ENCODE assay signal across 1 cellular context in the genomic region with DNA sequence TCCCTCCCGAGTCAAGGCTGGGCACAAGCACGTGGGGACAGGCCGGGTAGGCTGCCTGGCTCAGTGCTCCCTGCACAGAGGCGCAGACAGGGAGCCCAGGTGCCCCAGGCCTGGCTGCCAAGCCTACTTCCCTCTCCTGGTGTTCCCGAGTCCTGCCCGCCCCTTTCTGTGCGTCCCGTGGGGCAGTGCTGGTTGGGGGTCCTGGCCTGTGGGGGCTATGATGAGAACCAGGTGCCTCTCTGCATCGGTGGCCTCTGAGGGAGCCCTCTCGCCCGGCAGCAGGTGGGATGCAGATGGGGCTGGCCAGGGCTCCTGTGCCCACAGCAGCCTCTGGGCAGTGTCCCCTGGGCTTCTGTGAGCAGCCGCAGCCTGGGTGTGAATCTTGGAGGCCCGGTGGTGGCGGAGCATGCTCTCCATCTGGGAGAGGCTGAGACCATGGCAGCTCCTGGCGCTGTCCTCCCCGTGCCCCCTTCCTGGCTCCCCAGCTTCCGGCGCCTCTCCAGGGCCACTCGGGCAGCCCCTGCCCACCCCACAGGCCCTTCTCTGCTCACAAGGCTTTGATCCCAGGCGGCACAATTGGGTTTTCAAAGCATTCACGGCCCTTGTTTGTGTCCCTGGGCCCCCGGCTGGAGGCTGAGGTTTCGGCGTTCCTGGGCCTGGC.
A peak's percentile ranks its signal among the peaks of the same experiment; 100 is the strongest.
TF ChIP-seq lines count a peak whose summit lies in the region.

No MANE protein-coding gene starts in this region.

TF ChIP-seq in HepG2, 621 proteins besides CTCF, POLR2A, EP300 and RAD21 (continued from another document and continues in another):
- TF ChIP-seq, protein P1, sequence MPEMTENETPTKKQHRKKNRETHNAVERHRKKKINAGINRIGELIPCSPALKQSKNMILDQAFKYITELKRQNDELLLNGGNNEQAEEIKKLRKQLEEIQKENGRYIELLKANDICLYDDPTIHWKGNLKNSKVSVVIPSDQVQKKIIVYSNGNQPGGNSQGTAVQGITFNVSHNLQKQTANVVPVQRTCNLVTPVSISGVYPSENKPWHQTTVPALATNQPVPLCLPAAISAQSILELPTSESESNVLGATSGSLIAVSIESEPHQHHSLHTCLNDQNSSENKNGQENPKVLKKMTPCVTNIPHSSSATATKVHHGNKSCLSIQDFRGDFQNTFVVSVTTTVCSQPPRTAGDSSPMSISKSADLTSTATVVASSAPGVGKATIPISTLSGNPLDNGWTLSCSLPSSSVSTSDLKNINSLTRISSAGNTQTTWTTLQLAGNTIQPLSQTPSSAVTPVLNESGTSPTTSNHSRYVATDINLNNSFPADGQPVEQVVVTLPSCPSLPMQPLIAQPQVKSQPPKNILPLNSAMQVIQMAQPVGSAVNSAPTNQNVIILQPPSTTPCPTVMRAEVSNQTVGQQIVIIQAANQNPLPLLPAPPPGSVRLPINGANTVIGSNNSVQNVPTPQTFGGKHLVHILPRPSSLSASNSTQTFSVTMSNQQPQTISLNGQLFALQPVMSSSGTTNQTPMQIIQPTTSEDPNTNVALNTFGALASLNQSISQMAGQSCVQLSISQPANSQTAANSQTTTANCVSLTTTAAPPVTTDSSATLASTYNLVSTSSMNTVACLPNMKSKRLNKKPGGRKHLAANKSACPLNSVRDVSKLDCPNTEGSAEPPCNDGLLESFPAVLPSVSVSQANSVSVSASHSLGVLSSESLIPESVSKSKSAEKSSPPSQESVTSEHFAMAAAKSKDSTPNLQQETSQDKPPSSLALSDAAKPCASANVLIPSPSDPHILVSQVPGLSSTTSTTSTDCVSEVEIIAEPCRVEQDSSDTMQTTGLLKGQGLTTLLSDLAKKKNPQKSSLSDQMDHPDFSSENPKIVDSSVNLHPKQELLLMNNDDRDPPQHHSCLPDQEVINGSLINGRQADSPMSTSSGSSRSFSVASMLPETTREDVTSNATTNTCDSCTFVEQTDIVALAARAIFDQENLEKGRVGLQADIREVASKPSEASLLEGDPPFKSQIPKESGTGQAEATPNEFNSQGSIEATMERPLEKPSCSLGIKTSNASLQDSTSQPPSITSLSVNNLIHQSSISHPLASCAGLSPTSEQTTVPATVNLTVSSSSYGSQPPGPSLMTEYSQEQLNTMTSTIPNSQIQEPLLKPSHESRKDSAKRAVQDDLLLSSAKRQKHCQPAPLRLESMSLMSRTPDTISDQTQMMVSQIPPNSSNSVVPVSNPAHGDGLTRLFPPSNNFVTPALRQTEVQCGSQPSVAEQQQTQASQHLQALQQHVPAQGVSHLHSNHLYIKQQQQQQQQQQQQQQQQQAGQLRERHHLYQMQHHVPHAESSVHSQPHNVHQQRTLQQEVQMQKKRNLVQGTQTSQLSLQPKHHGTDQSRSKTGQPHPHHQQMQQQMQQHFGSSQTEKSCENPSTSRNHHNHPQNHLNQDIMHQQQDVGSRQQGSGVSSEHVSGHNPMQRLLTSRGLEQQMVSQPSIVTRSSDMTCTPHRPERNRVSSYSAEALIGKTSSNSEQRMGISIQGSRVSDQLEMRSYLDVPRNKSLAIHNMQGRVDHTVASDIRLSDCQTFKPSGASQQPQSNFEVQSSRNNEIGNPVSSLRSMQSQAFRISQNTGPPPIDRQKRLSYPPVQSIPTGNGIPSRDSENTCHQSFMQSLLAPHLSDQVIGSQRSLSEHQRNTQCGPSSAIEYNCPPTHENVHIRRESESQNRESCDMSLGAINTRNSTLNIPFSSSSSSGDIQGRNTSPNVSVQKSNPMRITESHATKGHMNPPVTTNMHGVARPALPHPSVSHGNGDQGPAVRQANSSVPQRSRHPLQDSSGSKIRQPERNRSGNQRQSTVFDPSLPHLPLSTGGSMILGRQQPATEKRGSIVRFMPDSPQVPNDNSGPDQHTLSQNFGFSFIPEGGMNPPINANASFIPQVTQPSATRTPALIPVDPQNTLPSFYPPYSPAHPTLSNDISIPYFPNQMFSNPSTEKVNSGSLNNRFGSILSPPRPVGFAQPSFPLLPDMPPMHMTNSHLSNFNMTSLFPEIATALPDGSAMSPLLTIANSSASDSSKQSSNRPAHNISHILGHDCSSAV (CRISPR knock-in tag; IDR thresholded peaks at IDR 0.05; ENCODE audit: borderline replicate concordance) = no peak
- TF ChIP-seq RAD51 (IDR thresholded peaks at IDR 0.05; ENCODE audit: borderline replicate concordance) (no peak), NBN (conservative IDR thresholded peaks at IDR 0.05) (no peak), GATAD1 (CRISPR knock-in tag; IDR thresholded peaks at IDR 0.05) (no peak), NFIC (IDR thresholded peaks at IDR 0.05; ENCODE audit: low read length) (peak; percentile 41; the same call in 1 of the 2 replicates), ZNF256 (CRISPR knock-in tag; conservative IDR thresholded peaks at IDR 0.05) (no peak), PHF8 (CRISPR knock-in tag; IDR thresholded peaks at IDR 0.05) (no peak), RBM22 (optimal IDR thresholded peaks at IDR 0.05; ENCODE audit: low read length) (peak; percentile 91), BCL6 (CRISPR knock-in tag; IDR thresholded peaks at IDR 0.05) (peak; percentile 57; the same call in 1 of the 2 replicates), TMF1 (CRISPR knock-in tag; IDR thresholded peaks at IDR 0.05; ENCODE audit: low read depth) (no peak), ADNP (CRISPR knock-in tag; IDR thresholded peaks at IDR 0.05) (no peak), NAIF1 (CRISPR knock-in tag; IDR thresholded peaks at IDR 0.05; ENCODE audit: borderline replicate concordance) (no peak), ZNF780A (CRISPR knock-in tag; IDR thresholded peaks at IDR 0.05) (no peak), MATR3 (CRISPR knock-in tag; IDR thresholded peaks at IDR 0.05) (no peak), ZNF33A (CRISPR knock-in tag; IDR thresholded peaks at IDR 0.05; ENCODE audit: borderline replicate concordance) (no peak), RNF2 (conservative IDR thresholded peaks at IDR 0.05; ENCODE audit: low read depth) (no peak), ZNF207 (IDR thresholded peaks at IDR 0.05; ENCODE audit: borderline replicate concordance) (no peak), CBFB (CRISPR knock-in tag; IDR thresholded peaks at IDR 0.05) (no peak)
- TF ChIP-seq, protein P2, sequence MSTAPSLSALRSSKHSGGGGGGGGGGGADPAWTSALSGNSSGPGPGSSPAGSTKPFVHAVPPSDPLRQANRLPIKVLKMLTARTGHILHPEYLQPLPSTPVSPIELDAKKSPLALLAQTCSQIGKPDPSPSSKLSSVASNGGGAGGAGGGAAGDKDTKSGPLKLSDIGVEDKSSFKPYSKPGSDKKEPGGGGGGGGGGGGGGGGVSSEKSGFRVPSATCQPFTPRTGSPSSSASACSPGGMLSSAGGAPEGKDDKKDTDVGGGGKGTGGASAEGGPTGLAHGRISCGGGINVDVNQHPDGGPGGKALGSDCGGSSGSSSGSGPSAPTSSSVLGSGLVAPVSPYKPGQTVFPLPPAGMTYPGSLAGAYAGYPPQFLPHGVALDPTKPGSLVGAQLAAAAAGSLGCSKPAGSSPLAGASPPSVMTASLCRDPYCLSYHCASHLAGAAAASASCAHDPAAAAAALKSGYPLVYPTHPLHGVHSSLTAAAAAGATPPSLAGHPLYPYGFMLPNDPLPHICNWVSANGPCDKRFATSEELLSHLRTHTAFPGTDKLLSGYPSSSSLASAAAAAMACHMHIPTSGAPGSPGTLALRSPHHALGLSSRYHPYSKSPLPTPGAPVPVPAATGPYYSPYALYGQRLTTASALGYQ (CRISPR knock-in tag; IDR thresholded peaks at IDR 0.05) = peak; percentile 78; the same call in 1 of the 2 replicates
- TF ChIP-seq, protein P3, sequence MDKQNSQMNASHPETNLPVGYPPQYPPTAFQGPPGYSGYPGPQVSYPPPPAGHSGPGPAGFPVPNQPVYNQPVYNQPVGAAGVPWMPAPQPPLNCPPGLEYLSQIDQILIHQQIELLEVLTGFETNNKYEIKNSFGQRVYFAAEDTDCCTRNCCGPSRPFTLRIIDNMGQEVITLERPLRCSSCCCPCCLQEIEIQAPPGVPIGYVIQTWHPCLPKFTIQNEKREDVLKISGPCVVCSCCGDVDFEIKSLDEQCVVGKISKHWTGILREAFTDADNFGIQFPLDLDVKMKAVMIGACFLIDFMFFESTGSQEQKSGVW (CRISPR knock-in tag; IDR thresholded peaks at IDR 0.05; ENCODE audit: borderline replicate concordance) = no peak
- TF ChIP-seq, protein P4, sequence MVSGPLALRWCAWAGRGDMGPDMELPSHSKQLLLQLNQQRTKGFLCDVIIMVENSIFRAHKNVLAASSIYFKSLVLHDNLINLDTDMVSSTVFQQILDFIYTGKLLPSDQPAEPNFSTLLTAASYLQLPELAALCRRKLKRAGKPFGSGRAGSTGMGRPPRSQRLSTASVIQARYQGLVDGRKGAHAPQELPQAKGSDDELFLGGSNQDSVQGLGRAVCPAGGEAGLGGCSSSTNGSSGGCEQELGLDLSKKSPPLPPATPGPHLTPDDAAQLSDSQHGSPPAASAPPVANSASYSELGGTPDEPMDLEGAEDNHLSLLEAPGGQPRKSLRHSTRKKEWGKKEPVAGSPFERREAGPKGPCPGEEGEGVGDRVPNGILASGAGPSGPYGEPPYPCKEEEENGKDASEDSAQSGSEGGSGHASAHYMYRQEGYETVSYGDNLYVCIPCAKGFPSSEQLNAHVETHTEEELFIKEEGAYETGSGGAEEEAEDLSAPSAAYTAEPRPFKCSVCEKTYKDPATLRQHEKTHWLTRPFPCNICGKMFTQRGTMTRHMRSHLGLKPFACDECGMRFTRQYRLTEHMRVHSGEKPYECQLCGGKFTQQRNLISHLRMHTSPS (CRISPR knock-in tag; IDR thresholded peaks at IDR 0.05; ENCODE audit: low read depth) = peak; percentile 92
- TF ChIP-seq, protein P5, sequence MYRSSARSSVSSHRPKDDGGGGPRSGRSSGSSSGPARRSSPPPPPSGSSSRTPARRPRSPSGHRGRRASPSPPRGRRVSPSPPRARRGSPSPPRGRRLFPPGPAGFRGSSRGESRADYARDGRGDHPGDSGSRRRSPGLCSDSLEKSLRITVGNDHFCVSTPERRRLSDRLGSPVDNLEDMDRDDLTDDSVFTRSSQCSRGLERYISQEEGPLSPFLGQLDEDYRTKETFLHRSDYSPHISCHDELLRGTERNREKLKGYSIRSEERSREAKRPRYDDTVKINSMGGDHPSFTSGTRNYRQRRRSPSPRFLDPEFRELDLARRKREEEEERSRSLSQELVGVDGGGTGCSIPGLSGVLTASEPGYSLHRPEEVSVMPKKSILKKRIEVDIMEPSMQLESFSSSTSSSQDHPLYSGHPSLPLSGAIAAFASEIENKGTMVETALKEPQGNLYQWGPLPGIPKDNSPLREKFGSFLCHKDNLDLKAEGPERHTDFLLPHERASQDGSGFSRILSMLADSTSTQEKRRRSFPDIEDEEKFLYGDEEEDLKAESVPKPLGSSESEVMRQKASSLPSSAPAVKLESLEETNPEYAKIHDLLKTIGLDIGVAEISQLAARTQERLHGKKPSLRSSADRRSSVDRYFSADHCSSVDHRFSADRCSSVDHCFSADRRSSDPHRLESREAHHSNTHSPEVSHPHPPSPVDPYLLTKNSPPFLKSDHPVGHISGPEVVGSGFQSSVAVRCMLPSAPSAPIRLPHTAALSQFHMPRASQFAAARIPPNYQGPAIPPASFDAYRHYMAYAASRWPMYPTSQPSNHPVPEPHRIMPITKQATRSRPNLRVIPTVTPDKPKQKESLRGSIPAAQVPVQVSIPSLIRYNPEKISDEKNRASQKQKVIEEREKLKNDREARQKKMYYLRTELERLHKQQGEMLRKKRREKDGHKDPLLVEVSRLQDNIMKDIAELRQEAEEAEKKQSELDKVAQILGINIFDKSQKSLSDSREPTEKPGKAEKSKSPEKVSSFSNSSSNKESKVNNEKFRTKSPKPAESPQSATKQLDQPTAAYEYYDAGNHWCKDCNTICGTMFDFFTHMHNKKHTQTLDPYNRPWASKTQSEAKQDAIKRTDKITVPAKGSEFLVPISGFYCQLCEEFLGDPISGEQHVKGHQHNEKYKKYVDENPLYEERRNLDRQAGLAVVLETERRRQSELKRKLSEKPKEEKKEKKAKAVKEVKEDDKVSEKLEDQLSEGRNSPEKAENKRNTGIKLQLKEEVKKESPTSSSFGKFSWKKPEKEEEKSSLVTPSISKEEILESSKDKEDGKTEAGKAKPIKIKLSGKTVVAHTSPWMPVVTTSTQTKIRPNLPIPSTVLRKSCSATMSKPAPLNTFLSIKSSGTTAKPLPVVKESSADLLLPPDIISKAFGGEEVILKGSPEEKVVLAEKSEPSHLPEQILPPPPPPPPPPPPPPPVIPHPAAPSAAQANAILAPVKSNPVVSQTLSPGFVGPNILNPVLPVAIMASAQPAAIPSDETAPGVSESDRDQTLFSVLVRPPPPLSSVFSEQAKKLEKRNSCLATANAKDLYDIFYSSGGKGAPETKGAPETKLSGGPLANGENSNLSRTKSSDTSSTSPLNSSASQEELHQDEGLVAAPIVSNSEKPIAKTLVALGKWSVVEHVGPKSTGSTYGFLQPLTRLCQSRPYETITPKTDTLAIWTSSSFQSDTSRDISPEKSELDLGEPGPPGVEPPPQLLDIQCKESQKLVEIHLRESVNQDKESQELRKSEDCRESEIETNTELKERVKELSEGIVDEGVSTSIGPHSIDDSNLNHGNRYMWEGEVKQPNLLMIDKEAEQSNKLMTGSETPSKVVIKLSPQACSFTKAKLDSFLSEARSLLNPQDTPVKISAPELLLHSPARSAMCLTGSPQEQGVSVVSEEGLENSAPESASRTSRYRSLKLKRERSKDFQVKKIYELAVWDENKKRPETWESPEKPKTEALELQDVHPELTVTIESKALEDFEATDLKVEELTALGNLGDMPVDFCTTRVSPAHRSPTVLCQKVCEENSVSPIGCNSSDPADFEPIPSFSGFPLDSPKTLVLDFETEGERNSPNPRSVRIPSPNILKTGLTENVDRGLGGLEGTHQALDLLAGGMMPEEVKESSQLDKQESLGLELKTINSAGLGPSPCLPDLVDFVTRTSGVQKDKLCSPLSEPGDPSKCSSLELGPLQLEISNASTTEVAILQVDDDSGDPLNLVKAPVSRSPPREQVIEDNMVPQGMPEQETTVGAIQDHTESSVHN (CRISPR knock-in tag; IDR thresholded peaks at IDR 0.05) = no peak
- TF ChIP-seq, protein P6, sequence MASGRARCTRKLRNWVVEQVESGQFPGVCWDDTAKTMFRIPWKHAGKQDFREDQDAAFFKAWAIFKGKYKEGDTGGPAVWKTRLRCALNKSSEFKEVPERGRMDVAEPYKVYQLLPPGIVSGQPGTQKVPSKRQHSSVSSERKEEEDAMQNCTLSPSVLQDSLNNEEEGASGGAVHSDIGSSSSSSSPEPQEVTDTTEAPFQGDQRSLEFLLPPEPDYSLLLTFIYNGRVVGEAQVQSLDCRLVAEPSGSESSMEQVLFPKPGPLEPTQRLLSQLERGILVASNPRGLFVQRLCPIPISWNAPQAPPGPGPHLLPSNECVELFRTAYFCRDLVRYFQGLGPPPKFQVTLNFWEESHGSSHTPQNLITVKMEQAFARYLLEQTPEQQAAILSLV (CRISPR knock-in tag; IDR thresholded peaks at IDR 0.05; ENCODE audit: borderline replicate concordance) = no peak
- TF ChIP-seq, protein P7, sequence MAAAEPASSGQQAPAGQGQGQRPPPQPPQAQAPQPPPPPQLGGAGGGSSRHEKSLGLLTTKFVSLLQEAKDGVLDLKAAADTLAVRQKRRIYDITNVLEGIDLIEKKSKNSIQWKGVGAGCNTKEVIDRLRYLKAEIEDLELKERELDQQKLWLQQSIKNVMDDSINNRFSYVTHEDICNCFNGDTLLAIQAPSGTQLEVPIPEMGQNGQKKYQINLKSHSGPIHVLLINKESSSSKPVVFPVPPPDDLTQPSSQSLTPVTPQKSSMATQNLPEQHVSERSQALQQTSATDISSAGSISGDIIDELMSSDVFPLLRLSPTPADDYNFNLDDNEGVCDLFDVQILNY (CRISPR knock-in tag; conservative IDR thresholded peaks at IDR 0.05) = no peak
- TF ChIP-seq, protein P8, sequence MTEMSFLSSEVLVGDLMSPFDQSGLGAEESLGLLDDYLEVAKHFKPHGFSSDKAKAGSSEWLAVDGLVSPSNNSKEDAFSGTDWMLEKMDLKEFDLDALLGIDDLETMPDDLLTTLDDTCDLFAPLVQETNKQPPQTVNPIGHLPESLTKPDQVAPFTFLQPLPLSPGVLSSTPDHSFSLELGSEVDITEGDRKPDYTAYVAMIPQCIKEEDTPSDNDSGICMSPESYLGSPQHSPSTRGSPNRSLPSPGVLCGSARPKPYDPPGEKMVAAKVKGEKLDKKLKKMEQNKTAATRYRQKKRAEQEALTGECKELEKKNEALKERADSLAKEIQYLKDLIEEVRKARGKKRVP (CRISPR knock-in tag; IDR thresholded peaks at IDR 0.05) = no peak
